8 cellular contexts compared by ENCODE assay signal in the genomic region with DNA sequence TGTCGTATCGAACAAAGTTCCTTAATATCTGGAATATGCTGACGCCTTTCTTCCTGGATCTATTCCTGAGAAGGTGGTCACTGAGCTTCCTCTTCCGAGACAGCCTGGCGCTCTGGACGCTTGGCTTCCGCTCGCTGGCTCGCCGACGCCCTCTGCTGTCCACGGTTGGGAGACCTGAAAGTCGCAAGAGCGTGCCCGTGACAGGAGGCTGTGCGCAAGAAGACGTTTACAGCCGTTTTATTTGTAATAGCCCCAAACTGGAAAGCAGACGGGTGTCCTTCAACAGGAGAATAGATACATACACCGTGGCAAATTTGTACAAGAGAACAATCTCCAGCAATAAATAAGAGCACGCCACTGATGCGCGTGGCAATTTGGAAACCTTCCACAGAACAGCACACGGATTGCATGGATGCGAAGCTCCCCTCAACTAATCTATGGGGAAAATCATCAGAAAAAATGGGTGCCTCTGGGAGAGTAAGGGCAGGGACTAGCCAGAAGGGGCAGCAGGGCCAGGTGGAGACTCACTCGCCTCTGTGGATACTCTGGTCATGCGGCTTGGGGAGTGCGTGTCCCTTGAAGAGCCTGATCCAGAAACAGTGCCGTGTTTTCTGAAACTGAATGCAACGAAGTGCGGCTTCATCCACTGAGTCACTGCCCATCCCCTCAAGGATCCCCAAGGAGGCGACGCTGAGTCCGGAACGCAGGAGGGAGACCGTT. TPM values are rescaled to one million over a fixed set of nuclear protein-coding genes. Genes with fewer than 3 reads are reported as not detected.
DNase-seq lines count a peak whose midpoint lies in the region; TF ChIP-seq lines count a peak whose summit lies in the region.

No MANE protein-coding gene starts in this region.

- no peak overlapping the region for H3K18ac ChIP-seq in trophoblast cell (ENCODE audit: low read length)

- no peak overlapping the region for H4K91ac ChIP-seq in trophoblast cell (ENCODE audit: low read depth, low read length)

- H3K4ac ChIP-seq in trophoblast cell (ENCODE audit: low read depth, low read length): no peak overlapping the region

- H3K27ac Mint-ChIP-seq in activated naive CD8-positive, alpha-beta T cell treated with anti-CD3 and anti-CD28 coated beads for 36 hours: no peak overlapping the region

- peak overlapping the region; percentile 45 for H3K4me3 ChIP-seq in BE2C (ENCODE audit: low read depth, low read length)
- no peak overlapping the region for H3K4me3 ChIP-seq in SU-DHL-6 (ENCODE audit: insufficient read depth, low read length, poor library complexity, severe bottlenecking)
- no peak overlapping the region for H3K4me3 ChIP-seq in trophoblast cell (ENCODE audit: low read depth, low read length)
- H3K4me3 ChIP-seq in thyroid gland (replicated peaks in 1 of 3): no peak overlapping the region

- H3K4me2 ChIP-seq in SU-DHL-6 (ENCODE audit: low read depth, low read length, poor library complexity, severe bottlenecking) (no peak overlapping the region), trophoblast cell (ENCODE audit: low read length) (no peak overlapping the region)

- H3K9ac ChIP-seq in SU-DHL-6 (ENCODE audit: low read length) (no peak overlapping the region), trophoblast cell (ENCODE audit: low read length) (no peak overlapping the region)

- H2AFZ ChIP-seq in SU-DHL-6 (ENCODE audit: low read depth, low read length, severe bottlenecking) (no peak overlapping the region), trophoblast cell (ENCODE audit: insufficient read depth, low read length, poor library complexity) (no peak overlapping the region)

- H3K27ac ChIP-seq in SU-DHL-6 (ENCODE audit: low read depth, low read length): no peak overlapping the region
- H3K27ac ChIP-seq in trophoblast cell (ENCODE audit: low read depth, low read length): no peak overlapping the region
- no peak overlapping the region for H3K27ac ChIP-seq in thyroid gland

- H3K27me3 Mint-ChIP-seq in activated naive CD8-positive, alpha-beta T cell treated with anti-CD3 and anti-CD28 coated beads for 36 hours: peaks cover 47% of the 10 kb centered on the region

- no peaks in the 10 kb centered on the region for H4K20me1 ChIP-seq in SU-DHL-6 (ENCODE audit: low read depth, low read length)

- H3K23ac ChIP-seq in trophoblast cell (ENCODE audit: low read length): no peak overlapping the region

- no peaks in the 10 kb centered on the region for H3K9me3 Mint-ChIP-seq in activated naive CD8-positive, alpha-beta T cell treated with anti-CD3 and anti-CD28 coated beads for 36 hours

- no peaks in the 10 kb centered on the region for H3K36me3 Mint-ChIP-seq in activated naive CD8-positive, alpha-beta T cell treated with anti-CD3 and anti-CD28 coated beads for 36 hours

- no peak overlapping the region for H4K12ac ChIP-seq in trophoblast cell (ENCODE audit: low read depth, low read length)

- H3K4me3 Mint-ChIP-seq in activated naive CD8-positive, alpha-beta T cell treated with anti-CD3 and anti-CD28 coated beads for 36 hours: peak overlapping the region; percentile 16

- no peak overlapping the region for H2BK120ac ChIP-seq in trophoblast cell (ENCODE audit: insufficient read depth, low read length, poor library complexity)

- H2AK5ac ChIP-seq in trophoblast cell (ENCODE audit: low read length): no peak overlapping the region

- WGBS in trophoblast cell (ENCODE audit: extremely low coverage, insufficient coverage, insufficient read length): no CpG with 5 or more reads among the region's 36 CpGs
- 15 to 16% methylated on average over 36 of the region's 36 CpGs for WGBS in thyroid gland, 2 donors

- H3K9me2 ChIP-seq in SU-DHL-6 (replicated peaks; ENCODE audit: insufficient read depth, low read length): no peaks in the 10 kb centered on the region

- H3F3A ChIP-seq in SU-DHL-6 (ENCODE audit: insufficient read depth): no peaks in the 10 kb centered on the region

- intact Hi-C loops in head of caudate nucleus (cut with DNase I) (loop anchor here (5.0 to 10.0 kb wide), 2 partner anchors 58 to 136 kb away; no protein-coding TSS in a partner anchor), thyroid gland (cut with DNase I) (loop anchor here (2.0 kb wide), 1 partner anchor 138 kb away; no protein-coding TSS in a partner anchor)

- H3K79me1 ChIP-seq in trophoblast cell (ENCODE audit: low read length): no peaks in the 10 kb centered on the region

- TF ChIP-seq CTCF in BE2C (IDR thresholded peaks at IDR 0.05; ENCODE audit: low read depth, low read length) (peak; percentile 82), SU-DHL-6 (IDR thresholded peaks at IDR 0.05; ENCODE audit: insufficient read depth, low read length, poor library complexity, severe bottlenecking) (peak; percentile 41), thyroid gland (IDR thresholded peaks at IDR 0.05) (peak; percentile 60 to 94 (median 86))

- peak; percentile 83 for DNase-seq in BE2C
- peak; percentile 62 for DNase-seq in GM19240 (ENCODE audit: insufficient read length, low spot score)
- peak; percentile 84 for DNase-seq in KBM-7
- peak; percentile 76 for DNase-seq in activated naive CD8-positive, alpha-beta T cell treated with anti-CD3 and anti-CD28 coated beads for 36 hours
- peak; percentile 67 to 93 (median 87) for DNase-seq in head of caudate nucleus
- DNase-seq in trophoblast cell: peak; percentile 70 to 88
- DNase-seq in thyroid gland: peak; percentile 78 to 86

- no peaks in the 10 kb centered on the region for H3K79me2 ChIP-seq in SU-DHL-6 (ENCODE audit: insufficient read depth, low read length)
- H3K79me2 ChIP-seq in trophoblast cell (ENCODE audit: control insufficient read depth, insufficient read depth, low read length, poor library complexity): no peaks in the 10 kb centered on the region

- no peak overlapping the region for H4K8ac ChIP-seq in trophoblast cell (ENCODE audit: low read depth, low read length)

- H3K9me3 ChIP-seq in BE2C (no peaks in the 10 kb centered on the region), SU-DHL-6 (ENCODE audit: insufficient read depth, low read length) (no peaks in the 10 kb centered on the region), trophoblast cell (ENCODE audit: insufficient read depth, low read depth, low read length) (no peaks in the 10 kb centered on the region), thyroid gland (no peaks in the 10 kb centered on the region)

- no peak overlapping the region for H3K14ac ChIP-seq in trophoblast cell (ENCODE audit: low read length)

- no peak overlapping the region for H2BK12ac ChIP-seq in trophoblast cell (ENCODE audit: low read length)

- H3K36me3 ChIP-seq in BE2C (no peaks in the 10 kb centered on the region), SU-DHL-6 (ENCODE audit: low read length) (no peaks in the 10 kb centered on the region), trophoblast cell (ENCODE audit: control insufficient read depth in 1 of 2, insufficient read depth in 2 of 2, low read length in 2 of 2) (no peaks in the 10 kb centered on the region), thyroid gland (no peaks in the 10 kb centered on the region)

- H3K4me1 ChIP-seq in BE2C (no peaks in the 10 kb centered on the region), trophoblast cell (ENCODE audit: control insufficient read depth in 1 of 2, insufficient read depth in 2 of 2, low read length in 2 of 2) (no peaks in the 10 kb centered on the region), thyroid gland (peaks cover 0 to 11% of the 10 kb centered on the region in 2 donors)

- H3K4me1 Mint-ChIP-seq in activated naive CD8-positive, alpha-beta T cell treated with anti-CD3 and anti-CD28 coated beads for 36 hours: peaks cover 5% of the 10 kb centered on the region

- TF ChIP-seq POLR2A in thyroid gland (IDR thresholded peaks at IDR 0.05): no peak

- H3K27me3 ChIP-seq in BE2C: peaks cover 22% of the 10 kb centered on the region
- no peaks in the 10 kb centered on the region for H3K27me3 ChIP-seq in SU-DHL-6 (ENCODE audit: low read length)
- no peaks in the 10 kb centered on the region for H3K27me3 ChIP-seq in trophoblast cell (ENCODE audit: insufficient read depth, low read length)
- no peaks in the 10 kb centered on the region for H3K27me3 ChIP-seq in thyroid gland

- H2BK5ac ChIP-seq in trophoblast cell (ENCODE audit: low read depth, low read length, poor library complexity): no peak overlapping the region

- in situ Hi-C loops in KBM-7 (cut with MboI; ENCODE audit: low pct_unique_long_range_greater_than_20kb, low sequenced_read_pairs): no loop called here

RNA-seq across cellular contexts. Expression of a gene that starts 41.5 kb away (rescaled TPM):
- 47.0 TPM for polyA plus RNA-seq in BE2C (2012; ENCODE audit: insufficient read depth, insufficient read length, low read depth)
- 100 to 1,000 TPM; 115 to 121 TPM for total RNA-seq in activated naive CD8-positive, alpha-beta T cell treated with anti-CD3 and anti-CD28 coated beads for 36 hours
- 237 and 248 TPM in 2 replicates for polyA plus RNA-seq in trophoblast cell (2013)
- total RNA-seq in thyroid gland: 100 to 1,000 TPM in 2 of 4 donors, 10 to 100 TPM in 2; 54.4 to 124 (median 90.2) TPM

RNA-seq across cellular contexts. Expression of a gene that starts 42.5 kb away (rescaled TPM):
- polyA plus RNA-seq in BE2C (2012; ENCODE audit: insufficient read depth, insufficient read length, low read depth): 0.79 TPM
- total RNA-seq in activated naive CD8-positive, alpha-beta T cell treated with anti-CD3 and anti-CD28 coated beads for 36 hours: under 1 TPM; 0.21 to 0.28 TPM
- 0.10 TPM in 2 replicates for polyA plus RNA-seq in trophoblast cell (2013)
- 1 to 10 TPM; 1.1 to 3.0 (median 1.6) TPM for total RNA-seq in thyroid gland
